Comparison of ENCODE assay signal across 8 cellular contexts in genomic region chr14:77707355-77707723, GRCh38. TPM values are rescaled to one million over a fixed set of nuclear protein-coding genes. Genes with fewer than 3 reads are reported as not detected.
DNase-seq lines count a peak whose midpoint lies in the region; ATAC-seq and TF ChIP-seq lines count a peak whose summit lies in the region.

No MANE protein-coding gene starts in this region.

- no peaks in the 10 kb centered on the region for H3K27me3 Mint-ChIP-seq in activated B cell treated with CpG ODN at 0.5 μM for 24 hours

- peaks cover 42% of the 10 kb centered on the region for H3K4me1 Mint-ChIP-seq in activated B cell treated with CpG ODN at 0.5 μM for 24 hours

- no peak for TF ChIP-seq EP300 in neural cell (conservative IDR thresholded peaks at IDR 0.05; ENCODE audit: poor library complexity, severe bottlenecking)

- no peaks in the 10 kb centered on the region for H3K9me3 Mint-ChIP-seq in activated B cell treated with CpG ODN at 0.5 μM for 24 hours

- DNase-seq in A673 (ENCODE audit: low spot score): peak; percentile 35
- peak; percentile 44 for DNase-seq in HCEC 1CT
- DNase-seq in LNCaP clone FGC (ENCODE audit: low read depth): peak; percentile 26
- no peak for DNase-seq in activated B cell treated with CpG ODN at 0.5 μM for 24 hours
- peak; percentile 20 for DNase-seq in fibroblast of the conjunctiva (ENCODE audit: low read depth)
- DNase-seq in NK-92 (lab: John Stamatoyannopoulos, UW; ENCODE audit: unreplicated experiment): no peak

- H3K27me3 ChIP-seq in A673 (replicated peaks; ENCODE audit: insufficient read depth, low read depth, low read length, poor library complexity) (no peaks in the 10 kb centered on the region), neural cell (ENCODE audit: insufficient read depth, low read depth, low read length) (no peaks in the 10 kb centered on the region)

- TF ChIP-seq RAD21 in neural cell (conservative IDR thresholded peaks at IDR 0.05): peak; percentile 66

- no peaks in the 10 kb centered on the region for H3K9me2 ChIP-seq in neural cell (ENCODE audit: insufficient read depth, low read length)

- ATAC-seq in activated B cell treated with CpG ODN at 0.5 μM for 24 hours (ENCODE audit: low read depth): peak; percentile 22

- H3K79me2 ChIP-seq in neural cell (replicated peaks; ENCODE audit: insufficient read depth, low read length): peaks cover 49% of the 10 kb centered on the region

- H3K9me3 ChIP-seq in A673 (ENCODE audit: low read depth, low read length, poor library complexity, severe bottlenecking): no peaks in the 10 kb centered on the region
- no peaks in the 10 kb centered on the region for H3K9me3 ChIP-seq in ES-I3 (ENCODE audit: control insufficient read depth, insufficient read depth, low read length)
- H3K9me3 ChIP-seq in neural cell (ENCODE audit: low read length): no peaks in the 10 kb centered on the region

- H3K27ac ChIP-seq in A673 (ENCODE audit: low read depth, low read length, poor library complexity, severe bottlenecking) (peak overlapping the region; percentile 31), neural cell (ENCODE audit: low read length) (peak overlapping the region; percentile 75)

- peak overlapping the region; percentile 98 for H3K4me2 ChIP-seq in neural cell (ENCODE audit: low read length)

- peaks cover 47% of the 10 kb centered on the region for H3K36me3 Mint-ChIP-seq in activated B cell treated with CpG ODN at 0.5 μM for 24 hours (ENCODE audit: low read depth)

- peak; percentile 47 for TF ChIP-seq CTCF in A673 (conservative IDR thresholded peaks at IDR 0.05; ENCODE audit: low read depth, low read length)
- TF ChIP-seq CTCF in LNCaP clone FGC (IDR thresholded peaks at IDR 0.05; ENCODE audit: control insufficient read depth, extremely low read depth, insufficient read depth): peak; percentile 47
- TF ChIP-seq CTCF in activated B cell treated with CpG ODN at 0.5 μM for 24 hours (IDR thresholded peaks at IDR 0.05): no peak
- peak; percentile 67 for TF ChIP-seq CTCF in neural cell (IDR thresholded peaks at IDR 0.05; ENCODE audit: poor library complexity, severe bottlenecking)

- POLR2A ChIA-PET in A673 (lab: Charles Lee; ENCODE audit: low non-redundant PET) (no interaction called here), activated B cell treated with CpG ODN at 0.5 μM for 24 hours (lab: Charles Lee) (interaction anchor here (0.6 to 1.1 kb wide), 4 partner anchors 45 to 330 kb away, joined by 3 to 4 read pairs (median 4); partner anchors contain the start of genes SAMD15, SNW1 and TMED8)

- H4K20me1 ChIP-seq in neural cell (ENCODE audit: insufficient read depth): no peaks in the 10 kb centered on the region

- H3K4me3 Mint-ChIP-seq in activated B cell treated with CpG ODN at 0.5 μM for 24 hours: peak overlapping the region; percentile 96

- peaks cover 37% of the 10 kb centered on the region for H3K36me3 ChIP-seq in A673 (ENCODE audit: insufficient read depth, low read length, poor library complexity, severe bottlenecking)
- peaks cover 22% of the 10 kb centered on the region for H3K36me3 ChIP-seq in ES-I3 (ENCODE audit: insufficient read depth, low read length)
- no peaks in the 10 kb centered on the region for H3K36me3 ChIP-seq in neural cell (ENCODE audit: insufficient read depth, low read length)

- H3K4me3 ChIP-seq in A673 (ENCODE audit: low read depth, low read length, poor library complexity, severe bottlenecking) (peak overlapping the region; percentile 77), LNCaP clone FGC (ENCODE audit: low read depth, low read length) (peak overlapping the region; percentile 98), neural cell (ENCODE audit: low read length) (peak overlapping the region; percentile 71)

- no peaks in the 10 kb centered on the region for H3F3A ChIP-seq in neural cell (ENCODE audit: insufficient read depth, low read length, poor library complexity, severe bottlenecking)

- peak overlapping the region; percentile 75 for H2AFZ ChIP-seq in neural cell (ENCODE audit: low read depth, low read length)

- peak overlapping the region; percentile 80 for H3K9ac ChIP-seq in ES-I3 (ENCODE audit: low read depth, low read length)
- peak overlapping the region; percentile 74 for H3K9ac ChIP-seq in neural cell (ENCODE audit: low read length)

- CTCF ChIA-PET in A673 (lab: Charles Lee): no interaction called here
- CTCF ChIA-PET in activated B cell treated with CpG ODN at 0.5 μM for 24 hours (lab: Charles Lee): no interaction called here

- peak overlapping the region; percentile 91 for H3K27ac Mint-ChIP-seq in activated B cell treated with CpG ODN at 0.5 μM for 24 hours

- H3K4me1 ChIP-seq in A673 (ENCODE audit: insufficient read depth, low read length, poor library complexity, severe bottlenecking): peaks cover 19% of the 10 kb centered on the region
- peaks cover 8% of the 10 kb centered on the region for H3K4me1 ChIP-seq in ES-I3 (ENCODE audit: insufficient read depth, low read length)

- intact Hi-C loops in A673 (cut with micrococcal nuclease; ENCODE audit: unreplicated experiment): no loop called here
- intact Hi-C loops in activated B cell treated with CpG ODN at 0.5 μM for 24 hours (cut with micrococcal nuclease): loop anchor here (5.0 to 10.0 kb wide), 2 partner anchors 163 to 405 kb away; no protein-coding TSS in a partner anchor

- BruUV-seq in A673 (replicated peaks; lab: Mats Ljungman, UMichigan): TSS peak; percentile 66

TF ChIP-seq in neural cell, 6 proteins besides CTCF, POLR2A, EP300 and RAD21:
- TF ChIP-seq SMC3 (conservative IDR thresholded peaks at IDR 0.05; ENCODE audit: poor library complexity) (peak; percentile 67), MXI1 (conservative IDR thresholded peaks at IDR 0.05; ENCODE audit: poor library complexity, severe bottlenecking) (no peak), TAF1 (IDR thresholded peaks at IDR 0.05; ENCODE audit: low read depth) (no peak)

RNA-seq across cellular contexts. Expression of gene ALKBH1, which starts 0.5 kb away (rescaled TPM):
- 19.4 and 22.3 TPM in 2 replicates for total RNA-seq in A673 (2021)
- 14.4 and 18.0 TPM in 2 replicates for total RNA-seq in activated B cell treated with CpG ODN at 0.5 μM for 24 hours
- 20.4 and 20.8 TPM in 2 replicates for polyA plus RNA-seq in neural cell
- polyA minus RNA-seq in neural cell: 21.4 and 27.1 TPM in 2 replicates

RNA-seq across cellular contexts. Expression of gene SLIRP, which starts 0.6 kb away (rescaled TPM):
- total RNA-seq in A673 (2021) (275 and 318 TPM in 2 replicates), activated B cell treated with CpG ODN at 0.5 μM for 24 hours (58.6 and 61.7 TPM in 2 replicates)
- polyA plus RNA-seq in neural cell: 592 and 697 TPM in 2 replicates
- polyA minus RNA-seq in neural cell: 85.2 and 106 TPM in 2 replicates

RNA-seq across cellular contexts. Expression of gene SNW1, which starts 53.6 kb away (rescaled TPM):
- total RNA-seq in A673 (2021) (143 and 154 TPM in 2 replicates), activated B cell treated with CpG ODN at 0.5 μM for 24 hours (88.2 and 89.3 TPM in 2 replicates)
- 60.1 and 81.2 TPM in 2 replicates for polyA plus RNA-seq in neural cell
- 67.2 and 84.6 TPM in 2 replicates for polyA minus RNA-seq in neural cell

Comparison
In these comparisons a context has a peak if more than half of its experiments do, and no peak if none do; other contexts are left out.
1. DNase-seq: peak in A673 (single experiment), HCEC 1CT (single experiment), LNCaP clone FGC (single experiment) and fibroblast of the conjunctiva (single experiment); none in activated B cell treated with CpG ODN at 0.5 μM for 24 hours (single experiment) and NK-92 (single experiment).
2. Peak in every context shown above with its lines, with median percentiles within 50 percentile points of each other: H3K4me3 ChIP-seq.